In genomic region chr2:129905664-129906081, GRCh38 we compare ENCODE assay signal across 20 cellular contexts.
"Had no signal": no experiment of that assay in that cellular context is flagged by ENCODE, and none has a peak within 500 bp of the region (broad histone marks: within the 10 kb centered on the region; RNA-seq: fewer than 3 reads in every experiment).

No MANE protein-coding gene starts in this region.

- H3K4me1 ChIP-seq: breast epithelium, gastrocnemius medialis, left ventricle myocardium inferior, pancreas, right atrium auricular region, suprapubic skin, tibial nerve had no signal

- H3K27ac ChIP-seq: breast epithelium, gastrocnemius medialis, left ventricle myocardium inferior, pancreas, right atrium auricular region, suprapubic skin, tibial nerve had no signal

- ATAC-seq: activated CD4-positive, alpha-beta T cell treated with anti-CD3 and anti-CD28 coated beads for 36 hours; activated CD8-positive, alpha-beta T cell treated with anti-CD3 and anti-CD28 coated beads, Interleukin-2, amount 10 ng/mL, durations not matched to agents 7 days and 5 days; activated naive CD4-positive, alpha-beta T cell treated with anti-CD3 and anti-CD28 coated beads, Interleukin-2, amount 50 U/mL, for 72 hours; gastrocnemius medialis; mucosa of descending colon; pancreas; stimulated activated naive B cell treated with anti-CD40 and anti-IgM and Interleukin-4, amounts not matched to agents 10 μg/mL and 1 μg/mL and 100 μg/mL, for 72 hours had no signal

- H3K4me3 Mint-ChIP-seq: activated CD4-positive, alpha-beta T cell treated with anti-CD3 and anti-CD28 coated beads for 36 hours; activated CD8-positive, alpha-beta T cell treated with anti-CD3 and anti-CD28 coated beads, Interleukin-2, amount 10 ng/mL, durations not matched to agents 7 days and 5 days; activated T-cell treated with anti-CD3 and anti-CD28 coated beads, Interleukin-2, amount 50 U/mL, for 24 hours; nephron; stimulated activated naive B cell treated with anti-CD40 and anti-IgM and Interleukin-4, amounts not matched to agents 10 μg/mL and 1 μg/mL and 100 μg/mL, for 72 hours had no signal

- H3K27me3 Mint-ChIP-seq: activated CD4-positive, alpha-beta T cell treated with anti-CD3 and anti-CD28 coated beads for 36 hours; activated T-cell treated with anti-CD3 and anti-CD28 coated beads, Interleukin-2, amount 50 U/mL, for 24 hours had no signal

- H3K36me3 Mint-ChIP-seq: activated naive CD4-positive, alpha-beta T cell treated with anti-CD3 and anti-CD28 coated beads, Interleukin-2, amount 50 U/mL, for 72 hours had no signal

- H3K9me3 Mint-ChIP-seq: activated naive CD4-positive, alpha-beta T cell treated with anti-CD3 and anti-CD28 coated beads, Interleukin-2, amount 50 U/mL, for 72 hours; activated T-cell treated with anti-CD3 and anti-CD28 coated beads, Interleukin-2, amount 50 U/mL, for 24 hours had no signal

- DNase-seq: activated CD4-positive, alpha-beta T cell treated with anti-CD3 and anti-CD28 coated beads for 36 hours; activated CD4-positive, CD25-positive, alpha-beta regulatory T cell; activated CD8-positive, alpha-beta T cell treated with anti-CD3 and anti-CD28 coated beads, Interleukin-2, amount 10 ng/mL, durations not matched to agents 7 days and 5 days; activated naive CD4-positive, alpha-beta T cell; activated T-cell treated with anti-CD3 and anti-CD28 coated beads, Interleukin-2, amount 50 U/mL, for 24 hours; effector CD8-positive, alpha-beta T cell; gastrocnemius medialis; glutamatergic neuron; left ventricle myocardium inferior; mucosa of descending colon; stimulated activated CD4-positive, alpha-beta T cell treated with anti-CD3 and anti-CD28 coated beads, Interleukin-15, amount 100 ng/mL, for 24 hours; stimulated activated CD4-positive, alpha-beta T cell treated with anti-CD3 and anti-CD28 coated beads, Interleukin-2, amount 100 ng/mL, for 24 hours; stimulated activated naive B cell treated with anti-CD40 and anti-IgM and Interleukin-4, amounts not matched to agents 10 μg/mL and 1 μg/mL and 100 μg/mL, for 72 hours had no signal

- H3K27me3 ChIP-seq: breast epithelium, gastrocnemius medialis, pancreas, right atrium auricular region, tibial nerve had no signal

- H3K9me3 ChIP-seq: breast epithelium, gastrocnemius medialis, mucosa of descending colon, pancreas, right atrium auricular region, suprapubic skin, tibial nerve had no signal

- H3K27ac Mint-ChIP-seq: activated CD4-positive, alpha-beta T cell treated with anti-CD3 and anti-CD28 coated beads for 36 hours; activated CD8-positive, alpha-beta T cell treated with anti-CD3 and anti-CD28 coated beads, Interleukin-2, amount 10 ng/mL, durations not matched to agents 7 days and 5 days; activated naive CD4-positive, alpha-beta T cell treated with anti-CD3 and anti-CD28 coated beads, Interleukin-2, amount 50 U/mL, for 72 hours; activated T-cell treated with anti-CD3 and anti-CD28 coated beads, Interleukin-2, amount 50 U/mL, for 24 hours; nephron; stimulated activated naive B cell treated with anti-CD40 and anti-IgM and Interleukin-4, amounts not matched to agents 10 μg/mL and 1 μg/mL and 100 μg/mL, for 72 hours had no signal

- H3K4me1 Mint-ChIP-seq: activated CD4-positive, alpha-beta T cell treated with anti-CD3 and anti-CD28 coated beads for 36 hours; nephron had no signal
